In genomic region chr9:90872835-90873294, GRCh38 we compare ENCODE assay signal across 16 cellular contexts.
DNase-seq lines count a peak whose midpoint lies in the region; ATAC-seq lines count a peak whose summit lies in the region.
"Had no signal": no experiment of that assay in that cellular context is flagged by ENCODE, and none has a peak within 500 bp of the region (broad histone marks: within the 10 kb centered on the region; RNA-seq: fewer than 3 reads in every experiment).

No MANE protein-coding gene starts in this region.

- H3K27ac Mint-ChIP-seq in natural killer cell treated with Interleukin-12 subunit alpha and Interleukin-12 subunit beta and Interleukin-15 and Interleukin-18, amount 100 ng/mL, for 72 hours = peak overlapping the region in 1 of 2 donors; percentile 55
- H3K27ac Mint-ChIP-seq: activated T-cell treated with anti-CD3 and anti-CD28 coated beads, Interleukin-2, amount 50 U/mL, for 24 hours; effector memory CD8-positive, alpha-beta T cell; mesothelial cell of epicardium; T-helper 17 cell had no signal

- no peak overlapping the region for H3K4me3 Mint-ChIP-seq in natural killer cell treated with Interleukin-12 subunit alpha and Interleukin-12 subunit beta and Interleukin-15 and Interleukin-18, amount 100 ng/mL, for 72 hours
- H3K4me3 Mint-ChIP-seq: activated T-cell treated with anti-CD3 and anti-CD28 coated beads, Interleukin-2, amount 50 U/mL, for 24 hours; effector memory CD8-positive, alpha-beta T cell; mesothelial cell of epicardium; T-helper 17 cell had no signal

- DNase-seq in DMS153 treated with DMSO at 0.1 percent for 48 hours (lab: John Stamatoyannopoulos, UW; ENCODE audit: unreplicated experiment) (peak; percentile 68), LHCN-M2 (ENCODE audit: low read depth) (peak; percentile 1), SK-MEL-5 (ENCODE audit: low read depth, low spot score) (peak; percentile 10), HUDEP-2 (lab: John Stamatoyannopoulos, UW; ENCODE audit: unreplicated experiment in 76 of 76) (no peak), T1000 (lab: John Stamatoyannopoulos, UW) (no peak)
- DNase-seq in natural killer cell treated with Interleukin-12 subunit alpha and Interleukin-12 subunit beta and Interleukin-15 and Interleukin-18, amount 100 ng/mL, for 72 hours (ENCODE audit: low spot score) = no peak
- DNase-seq: activated CD4-positive, alpha-beta T cell treated with anti-CD3 and anti-CD28 coated beads for 1 hour; activated T-cell treated with anti-CD3 and anti-CD28 coated beads, Interleukin-2, amount 50 U/mL, for 24 hours; central memory CD4-positive, alpha-beta T cell; effector memory CD8-positive, alpha-beta T cell; foreskin fibroblast; NCI-H69; posterior cingulate gyrus; T-helper 17 cell had no signal

- H3K27me3 Mint-ChIP-seq in natural killer cell treated with Interleukin-12 subunit alpha and Interleukin-12 subunit beta and Interleukin-15 and Interleukin-18, amount 100 ng/mL, for 72 hours = no peaks in the 10 kb centered on the region

- ATAC-seq in natural killer cell treated with Interleukin-12 subunit alpha and Interleukin-12 subunit beta and Interleukin-15 and Interleukin-18, amount 100 ng/mL, for 72 hours = peak; percentile 41 to 61
- ATAC-seq in HG03469 (IDR thresholded peaks at IDR 0.05; ENCODE audit: unreplicated experiment) = no peak
- ATAC-seq: effector memory CD8-positive, alpha-beta T cell; T-helper 17 cell had no signal

- H3K9me3 Mint-ChIP-seq in natural killer cell treated with Interleukin-12 subunit alpha and Interleukin-12 subunit beta and Interleukin-15 and Interleukin-18, amount 100 ng/mL, for 72 hours = no peaks in the 10 kb centered on the region
- H3K9me3 Mint-ChIP-seq: activated T-cell treated with anti-CD3 and anti-CD28 coated beads, Interleukin-2, amount 50 U/mL, for 24 hours; effector memory CD8-positive, alpha-beta T cell; mesothelial cell of epicardium had no signal

- in situ Hi-C loops in SK-MEL-5 (cut with HindIII; ENCODE audit: low pct_unique_long_range_greater_than_20kb, low sequenced_read_pairs) = no loop called here

- no peaks in the 10 kb centered on the region for H3K36me3 Mint-ChIP-seq in natural killer cell treated with Interleukin-12 subunit alpha and Interleukin-12 subunit beta and Interleukin-15 and Interleukin-18, amount 100 ng/mL, for 72 hours
- H3K36me3 Mint-ChIP-seq: mesothelial cell of epicardium had no signal

- H3K4me1 Mint-ChIP-seq in natural killer cell treated with Interleukin-12 subunit alpha and Interleukin-12 subunit beta and Interleukin-15 and Interleukin-18, amount 100 ng/mL, for 72 hours (ENCODE audit: low read depth in 2 of 2) = peaks cover 0 to 12% of the 10 kb centered on the region in 2 donors
- H3K4me1 Mint-ChIP-seq: mesothelial cell of epicardium, T-helper 17 cell had no signal

Comparison
In these comparisons a context has a peak if more than half of its experiments do, and no peak if none do; other contexts are left out.
1. DNase-seq: peak in DMS153 treated with DMSO at 0.1 percent for 48 hours (single experiment), LHCN-M2 (single experiment) and SK-MEL-5 (single experiment); none in natural killer cell treated with Interleukin-12 subunit alpha and Interleukin-12 subunit beta and Interleukin-15 and Interleukin-18, amount 100 ng/mL, for 72 hours (single experiment), HUDEP-2 (0 of 76) and T1000 (single experiment).